In genomic region chr3:42045719-42046243, GRCh38 we compare ENCODE assay signal across 1 cellular context.
TF ChIP-seq lines count a peak whose summit lies in the region.

No MANE protein-coding gene starts in this region.

TF ChIP-seq in HepG2, 621 proteins besides CTCF, POLR2A, EP300 and RAD21 (continued from another document):
- TF ChIP-seq PAXIP1 (CRISPR knock-in tag; conservative IDR thresholded peaks at IDR 0.05): 0 out of 2 replicates have a peak, but pooled peaks have one; percentile 19
- TF ChIP-seq TEAD3 (CRISPR knock-in tag; optimal IDR thresholded peaks at IDR 0.05; ENCODE audit: borderline replicate concordance): peak; percentile 42
- 0 out of 4 replicates have a peak, but pooled peaks of 1 of the 2 experiments have one; percentile 26 for TF ChIP-seq MAFK (conservative IDR thresholded peaks at IDR 0.05 in 1 of 2, IDR thresholded peaks at IDR 0.05 in 1 of 2; ENCODE audit: low read length in 2 of 2)
- peak; percentile 56 for TF ChIP-seq FOXP4 (CRISPR knock-in tag; IDR thresholded peaks at IDR 0.05)
- TF ChIP-seq HDAC2 (CRISPR knock-in tag; IDR thresholded peaks at IDR 0.05): peak; percentile 32; the same call in 1 of the 2 replicates
- 0 out of 2 replicates have a peak, but pooled peaks have one; percentile 10 for TF ChIP-seq MIXL1 (CRISPR knock-in tag; IDR thresholded peaks at IDR 0.05)
- no peak for TF ChIP-seq RXRA (CRISPR knock-in tag; IDR thresholded peaks at IDR 0.05)
- TF ChIP-seq SP1 (IDR thresholded peaks at IDR 0.05): no peak
- no peak for TF ChIP-seq SP1 (CRISPR knock-in tag; IDR thresholded peaks at IDR 0.05)
- no peak for TF ChIP-seq ZIK1 (CRISPR knock-in tag; IDR thresholded peaks at IDR 0.05; ENCODE audit: borderline replicate concordance, low read depth)
- no peak for TF ChIP-seq ZNF562 (CRISPR knock-in tag; IDR thresholded peaks at IDR 0.05; ENCODE audit: borderline replicate concordance)
- TF ChIP-seq ZSCAN20 (CRISPR knock-in tag; IDR thresholded peaks at IDR 0.05; ENCODE audit: borderline replicate concordance): no peak
- TF ChIP-seq SOX5 (CRISPR knock-in tag; IDR thresholded peaks at IDR 0.05; ENCODE audit: borderline replicate concordance): peak; percentile 17; the same call in 1 of the 2 replicates
- no peak for TF ChIP-seq MTA3 (CRISPR knock-in tag; IDR thresholded peaks at IDR 0.05)
- TF ChIP-seq POLR2AphosphoS5 (IDR thresholded peaks at IDR 0.05; ENCODE audit: low read depth, low read length): no peak
- no peak for TF ChIP-seq HNRNPK (IDR thresholded peaks at IDR 0.05; ENCODE audit: low read depth, low read length, poor library complexity, severe bottlenecking)
- no peak for TF ChIP-seq SOX13 (IDR thresholded peaks at IDR 0.05)
- TF ChIP-seq SOX13 (CRISPR knock-in tag; conservative IDR thresholded peaks at IDR 0.05 in 1 of 2, IDR thresholded peaks at IDR 0.05 in 1 of 2): peak in 1 of 2 experiments; percentile 43; a peak in 1 of 4 replicates
- no peak for TF ChIP-seq FOXP1 (IDR thresholded peaks at IDR 0.05)
- peak; percentile 58; the same call in 1 of the 2 replicates for TF ChIP-seq FOXP1 (CRISPR knock-in tag; IDR thresholded peaks at IDR 0.05)
- no peak for TF ChIP-seq FOXK2 (IDR thresholded peaks at IDR 0.05)
- no peak for TF ChIP-seq MAFG (CRISPR knock-in tag; IDR thresholded peaks at IDR 0.05)
- TF ChIP-seq ZNF12 (CRISPR knock-in tag; IDR thresholded peaks at IDR 0.05): no peak
- 0 out of 2 replicates have a peak, but pooled peaks have one; percentile 33 for TF ChIP-seq RARA (CRISPR knock-in tag; IDR thresholded peaks at IDR 0.05)
- TF ChIP-seq BCL3 (CRISPR knock-in tag; IDR thresholded peaks at IDR 0.05): no peak
- TF ChIP-seq CEBPG (CRISPR knock-in tag; IDR thresholded peaks at IDR 0.05): peak; percentile 84
- no peak for TF ChIP-seq FOXK1 (CRISPR knock-in tag; IDR thresholded peaks at IDR 0.05; ENCODE audit: borderline replicate concordance, low read depth)
- TF ChIP-seq ATF7 (IDR thresholded peaks at IDR 0.05): no peak
- no peak for TF ChIP-seq ATF7 (CRISPR knock-in tag; IDR thresholded peaks at IDR 0.05)
- TF ChIP-seq NCOR1 (IDR thresholded peaks at IDR 0.05; ENCODE audit: borderline replicate concordance, low read length): peak; percentile 78; the same call in 1 of the 2 replicates
- no peak for TF ChIP-seq TCF12 (IDR thresholded peaks at IDR 0.05)
- TF ChIP-seq TCF12 (CRISPR knock-in tag; IDR thresholded peaks at IDR 0.05): no peak
- TF ChIP-seq PHF21A (CRISPR knock-in tag; IDR thresholded peaks at IDR 0.05): no peak
- peak; percentile 57; the same call in 1 of the 2 replicates for TF ChIP-seq HNF4G (IDR thresholded peaks at IDR 0.05; ENCODE audit: borderline replicate concordance, low read depth, low read length)
- no peak for TF ChIP-seq HNF4G (CRISPR knock-in tag; IDR thresholded peaks at IDR 0.05; ENCODE audit: borderline replicate concordance, low read depth)
- TF ChIP-seq TBL1XR1 (IDR thresholded peaks at IDR 0.05; ENCODE audit: borderline replicate concordance, low read length, partially characterized antibody): peak; percentile 43
- TF ChIP-seq ZNF180 (CRISPR knock-in tag; IDR thresholded peaks at IDR 0.05; ENCODE audit: borderline replicate concordance, low read depth): no peak
- TF ChIP-seq GATAD2A (CRISPR knock-in tag; IDR thresholded peaks at IDR 0.05): peak; percentile 40; the same call in 1 of the 2 replicates
- TF ChIP-seq ZSCAN9 (CRISPR knock-in tag; IDR thresholded peaks at IDR 0.05; ENCODE audit: borderline replicate concordance): no peak
- TF ChIP-seq MED1 (CRISPR knock-in tag; IDR thresholded peaks at IDR 0.05): peak; percentile 47; the same call in 1 of the 2 replicates
- no peak for TF ChIP-seq GATAD1 (CRISPR knock-in tag; IDR thresholded peaks at IDR 0.05)
- TF ChIP-seq JDP2 (CRISPR knock-in tag; IDR thresholded peaks at IDR 0.05; ENCODE audit: borderline replicate concordance): no peak
- TF ChIP-seq BCL6 (CRISPR knock-in tag; IDR thresholded peaks at IDR 0.05): peak; percentile 86
- no peak for TF ChIP-seq ZNF841 (CRISPR knock-in tag; IDR thresholded peaks at IDR 0.05; ENCODE audit: borderline replicate concordance)
- peak; percentile 81 for TF ChIP-seq HNF4A (CRISPR knock-in tag; IDR thresholded peaks at IDR 0.05)
- TF ChIP-seq ARID5B (CRISPR knock-in tag; IDR thresholded peaks at IDR 0.05): peak; percentile 52; the same call in 1 of the 2 replicates
- peak; percentile 84 for TF ChIP-seq CEBPB (IDR thresholded peaks at IDR 0.05; ENCODE audit: borderline replicate concordance, low read depth, low read length)
- peak; percentile 18 for TF ChIP-seq SKI (IDR thresholded peaks at IDR 0.05; ENCODE audit: partially characterized antibody)
- 0 out of 2 replicates have a peak, but pooled peaks have one; percentile 44 for TF ChIP-seq ISL2 (CRISPR knock-in tag; IDR thresholded peaks at IDR 0.05)
- TF ChIP-seq ZFP91 (CRISPR knock-in tag; IDR thresholded peaks at IDR 0.05; ENCODE audit: borderline replicate concordance): no peak
- no peak for TF ChIP-seq SIX4 (CRISPR knock-in tag; IDR thresholded peaks at IDR 0.05)
- TF ChIP-seq SMC3 (IDR thresholded peaks at IDR 0.05; ENCODE audit: low read length): 0 out of 2 replicates have a peak, but pooled peaks have one; percentile 8
- TF ChIP-seq ZNF644 (CRISPR knock-in tag; IDR thresholded peaks at IDR 0.05; ENCODE audit: low read depth): no peak
